Comparison of ENCODE assay signal across 14 cellular contexts in the genomic region with DNA sequence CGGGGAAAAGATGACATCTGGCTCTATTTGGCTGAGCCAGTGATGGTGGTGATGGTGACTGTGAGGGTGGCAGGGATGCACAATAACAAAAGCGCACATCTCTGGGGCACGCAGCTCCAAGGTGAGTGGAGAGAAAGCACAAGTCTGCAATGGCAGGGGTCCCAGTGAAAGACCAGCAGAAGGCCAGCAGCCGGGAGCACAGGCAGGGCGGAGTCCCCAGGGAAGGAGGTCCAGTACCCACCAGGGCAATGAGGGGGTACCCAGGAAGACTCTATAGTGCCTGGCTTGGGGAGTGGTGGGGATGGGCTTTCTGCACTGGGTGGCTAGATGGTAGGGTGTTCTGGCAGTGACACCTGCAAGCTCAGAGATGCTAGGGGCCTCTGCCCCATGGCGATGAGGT.
DNase-seq lines count a peak whose midpoint lies in the region; ATAC-seq and TF ChIP-seq lines count a peak whose summit lies in the region.
"Had no signal": no experiment of that assay in that cellular context is flagged by ENCODE, and none has a peak within 500 bp of the region (broad histone marks: within the 10 kb centered on the region; RNA-seq: fewer than 3 reads in every experiment).

No MANE protein-coding gene starts in this region.

- H3K9me3 ChIP-seq in right atrium auricular region (no peaks in the 10 kb centered on the region), left ventricle myocardium inferior (replicated peaks) (no peaks in the 10 kb centered on the region), thymus (ENCODE audit: control insufficient read depth) (no peaks in the 10 kb centered on the region)
- H3K9me3 ChIP-seq: BLaER1, HAP-1 had no signal

- H3K27me3 ChIP-seq in right atrium auricular region (no peaks in the 10 kb centered on the region), left ventricle myocardium inferior (ENCODE audit: low read depth) (peaks cover 31% of the 10 kb centered on the region), thymus (ENCODE audit: control insufficient read depth, insufficient read depth) (no peaks in the 10 kb centered on the region)
- H3K27me3 ChIP-seq: BLaER1 had no signal

- H3K4me3 Mint-ChIP-seq in glutamatergic neuron (ENCODE audit: unreplicated experiment): peak overlapping the region; percentile 59
- H3K4me3 Mint-ChIP-seq: CD4-positive, alpha-beta memory T cell had no signal

- H3K27ac ChIP-seq in right atrium auricular region (no peak overlapping the region), left ventricle myocardium inferior (replicated peaks) (no peak overlapping the region), thymus (ENCODE audit: low read depth) (peak overlapping the region; percentile 36)
- H3K27ac ChIP-seq: BLaER1 had no signal

- ATAC-seq in HG03378 (IDR thresholded peaks at IDR 0.05; ENCODE audit: unreplicated experiment): no peak

- WGBS in thymus: 86% methylated on average over 6 of the region's 6 CpGs

- no peak overlapping the region for H3K4me3 ChIP-seq in right atrium auricular region
- H3K4me3 ChIP-seq in left ventricle myocardium inferior: no peak overlapping the region
- H3K4me3 ChIP-seq in thymus (ENCODE audit: low read length): no peak overlapping the region
- H3K4me3 ChIP-seq: BLaER1, HAP-1 had no signal

- H3K27me3 Mint-ChIP-seq in glutamatergic neuron (ENCODE audit: unreplicated experiment): peaks cover 7% of the 10 kb centered on the region

- H3K9me3 Mint-ChIP-seq in glutamatergic neuron (ENCODE audit: unreplicated experiment): no peaks in the 10 kb centered on the region
- H3K9me3 Mint-ChIP-seq: CD4-positive, alpha-beta memory T cell had no signal

- peak; percentile 47 for DNase-seq in right atrium auricular region (ENCODE audit: low spot score)
- no peak for DNase-seq in left ventricle myocardium inferior
- DNase-seq in glutamatergic neuron: no peak
- DNase-seq in anterior cingulate cortex (lab: John Stamatoyannopoulos, UW): no peak
- DNase-seq in activated CD4-positive, alpha-beta T cell treated with anti-CD3 and anti-CD28 coated beads, Interleukin-2, amount 50 U/mL, for 48 hours: no peak
- DNase-seq: 8988T; CD4-positive, alpha-beta memory T cell; DMS79 treated with DMSO at 0.1 percent for 48 hours; GF-D8 had no signal

- H3K4me1 ChIP-seq in right atrium auricular region (no peaks in the 10 kb centered on the region), left ventricle myocardium inferior (no peaks in the 10 kb centered on the region), thymus (ENCODE audit: control insufficient read depth, insufficient read depth, low read length) (peaks cover 48% of the 10 kb centered on the region)
- H3K4me1 ChIP-seq: HAP-1 had no signal

- TF ChIP-seq CTCF in right atrium auricular region (IDR thresholded peaks at IDR 0.05) (no peak), left ventricle myocardium inferior (IDR thresholded peaks at IDR 0.05; ENCODE audit: borderline replicate concordance) (no peak), glutamatergic neuron (IDR thresholded peaks at IDR 0.05; ENCODE audit: partially characterized antibody, unreplicated experiment) (no peak)

- intact Hi-C loops in left ventricle myocardium inferior (cut with micrococcal nuclease): no loop called here

- H3K4me1 Mint-ChIP-seq in glutamatergic neuron (ENCODE audit: low read depth, unreplicated experiment): peaks cover 24% of the 10 kb centered on the region

- no peak overlapping the region for H3K27ac Mint-ChIP-seq in glutamatergic neuron (ENCODE audit: unreplicated experiment)
- H3K27ac Mint-ChIP-seq: CD14-positive monocyte; CD4-positive, alpha-beta memory T cell had no signal

- H3K36me3 ChIP-seq in right atrium auricular region: no peaks in the 10 kb centered on the region
- H3K36me3 ChIP-seq in left ventricle myocardium inferior: no peaks in the 10 kb centered on the region
- H3K36me3 ChIP-seq in thymus (ENCODE audit: control insufficient read depth, insufficient read depth): no peaks in the 10 kb centered on the region
- H3K36me3 ChIP-seq: BLaER1, HAP-1 had no signal

- no peaks in the 10 kb centered on the region for H3K36me3 Mint-ChIP-seq in glutamatergic neuron (ENCODE audit: unreplicated experiment)
- H3K36me3 Mint-ChIP-seq: CD14-positive monocyte; CD4-positive, alpha-beta memory T cell had no signal
